26 cellular contexts compared by ENCODE assay signal in genomic region chr3:122398920-122399319, GRCh38.
"Had no signal": no experiment of that assay in that cellular context is flagged by ENCODE, and none has a peak within 500 bp of the region (broad histone marks: within the 10 kb centered on the region; RNA-seq: fewer than 3 reads in every experiment).

No MANE protein-coding gene starts in this region.

- H3K27me3 ChIP-seq: neutrophil, pancreas, right lobe of liver, sigmoid colon, stomach, thyroid gland, tibial nerve, upper lobe of left lung, vagina had no signal

- H3K27ac Mint-ChIP-seq: naive thymus-derived CD4-positive, alpha-beta T cell; natural killer cell treated with Interleukin-12 subunit alpha and Interleukin-12 subunit beta and Interleukin-15 and Interleukin-18, amount 100 ng/mL, for 72 hours; nephron progenitor cell; stimulated activated effector memory CD8-positive, alpha-beta T cell treated with anti-CD3 and anti-CD28 coated beads, Interleukin-12 subunit alpha, Interleukin-12 subunit beta, amount 100 ng/mL, for 72 hours; stimulated activated naive B cell treated with anti-CD40 and anti-IgM and Interleukin-4, amounts not matched to agents 10 μg/mL and 1 μg/mL and 100 μg/mL, for 72 hours had no signal

- H3K27ac ChIP-seq: neutrophil, pancreas, prostate gland, right lobe of liver, sigmoid colon, stomach, thoracic aorta, thyroid gland, tibial nerve, upper lobe of left lung, vagina had no signal

- H3K4me3 ChIP-seq: pancreas, prostate gland, right lobe of liver, sigmoid colon, stomach, thoracic aorta, thyroid gland, tibial nerve, upper lobe of left lung, vagina had no signal

- H3K27me3 Mint-ChIP-seq: naive thymus-derived CD4-positive, alpha-beta T cell; natural killer cell treated with Interleukin-12 subunit alpha and Interleukin-12 subunit beta and Interleukin-15 and Interleukin-18, amount 100 ng/mL, for 72 hours; stimulated activated naive B cell treated with anti-CD40 and anti-IgM and Interleukin-4, amounts not matched to agents 10 μg/mL and 1 μg/mL and 100 μg/mL, for 72 hours had no signal

- DNase-seq: naive thymus-derived CD4-positive, alpha-beta T cell; nephron progenitor cell; nucleus accumbens; pancreas; right cardiac atrium; right lobe of liver; sigmoid colon; small intestine; stimulated activated CD4-positive, alpha-beta T cell treated with anti-CD3 and anti-CD28 coated beads, Interleukin-15, amount 100 ng/mL, for 24 hours; stimulated activated CD4-positive, alpha-beta T cell treated with anti-CD3 and anti-CD28 coated beads, Interleukin-2, amount 100 ng/mL, for 24 hours; stimulated activated CD4-positive, alpha-beta T cell treated with anti-CD3 and anti-CD28 coated beads, Interleukin-2, amount 100 ng/mL, for 48 hours; stimulated activated CD4-positive, alpha-beta T cell treated with anti-CD3 and anti-CD28 coated beads, Interleukin-4, amount 100 ng/mL, for 24 hours; stimulated activated naive B cell treated with anti-CD40 and anti-IgM and Interleukin-4, amounts not matched to agents 10 μg/mL and 1 μg/mL and 100 μg/mL, for 72 hours; stimulated activated naive CD4-positive, alpha-beta T cell treated with Interleukin-2 at 50 U/mL for 16 hours; stomach; thyroid gland; trophoblast cell; upper lobe of left lung had no signal

- H3K4me1 ChIP-seq: prostate gland, sigmoid colon, thyroid gland, tibial nerve, upper lobe of left lung, vagina had no signal

- H3K4me3 Mint-ChIP-seq: naive thymus-derived CD4-positive, alpha-beta T cell; natural killer cell treated with Interleukin-12 subunit alpha and Interleukin-12 subunit beta and Interleukin-15 and Interleukin-18, amount 100 ng/mL, for 72 hours; nephron progenitor cell; neural crest cell; stimulated activated effector memory CD8-positive, alpha-beta T cell treated with anti-CD3 and anti-CD28 coated beads, Interleukin-12 subunit alpha, Interleukin-12 subunit beta, amount 100 ng/mL, for 72 hours; stimulated activated naive B cell treated with anti-CD40 and anti-IgM and Interleukin-4, amounts not matched to agents 10 μg/mL and 1 μg/mL and 100 μg/mL, for 72 hours had no signal

- H3K9me3 Mint-ChIP-seq: naive thymus-derived CD4-positive, alpha-beta T cell; natural killer cell treated with Interleukin-12 subunit alpha and Interleukin-12 subunit beta and Interleukin-15 and Interleukin-18, amount 100 ng/mL, for 72 hours; nephron progenitor cell; neural crest cell; stimulated activated effector memory CD8-positive, alpha-beta T cell treated with anti-CD3 and anti-CD28 coated beads, Interleukin-12 subunit alpha, Interleukin-12 subunit beta, amount 100 ng/mL, for 72 hours; stimulated activated naive B cell treated with anti-CD40 and anti-IgM and Interleukin-4, amounts not matched to agents 10 μg/mL and 1 μg/mL and 100 μg/mL, for 72 hours had no signal

- H3K36me3 ChIP-seq: prostate gland had no signal

- ATAC-seq: naive thymus-derived CD4-positive, alpha-beta T cell; natural killer cell treated with Interleukin-12 subunit alpha and Interleukin-12 subunit beta and Interleukin-15 and Interleukin-18, amount 100 ng/mL, for 72 hours; pancreas; right cardiac atrium; stimulated activated effector memory CD8-positive, alpha-beta T cell treated with anti-CD3 and anti-CD28 coated beads, Interleukin-12 subunit alpha, Interleukin-12 subunit beta, amount 100 ng/mL, for 72 hours; stimulated activated naive B cell treated with anti-CD40 and anti-IgM and Interleukin-4, amounts not matched to agents 10 μg/mL and 1 μg/mL and 100 μg/mL, for 72 hours had no signal

- H3K4me1 Mint-ChIP-seq: neural crest cell had no signal

- H3K9me3 ChIP-seq: neutrophil, pancreas, prostate gland, right lobe of liver, sigmoid colon, stomach, thoracic aorta, thyroid gland, tibial nerve, upper lobe of left lung, vagina had no signal
